ENCODE assay signal across 13 cellular contexts in the genomic region with DNA sequence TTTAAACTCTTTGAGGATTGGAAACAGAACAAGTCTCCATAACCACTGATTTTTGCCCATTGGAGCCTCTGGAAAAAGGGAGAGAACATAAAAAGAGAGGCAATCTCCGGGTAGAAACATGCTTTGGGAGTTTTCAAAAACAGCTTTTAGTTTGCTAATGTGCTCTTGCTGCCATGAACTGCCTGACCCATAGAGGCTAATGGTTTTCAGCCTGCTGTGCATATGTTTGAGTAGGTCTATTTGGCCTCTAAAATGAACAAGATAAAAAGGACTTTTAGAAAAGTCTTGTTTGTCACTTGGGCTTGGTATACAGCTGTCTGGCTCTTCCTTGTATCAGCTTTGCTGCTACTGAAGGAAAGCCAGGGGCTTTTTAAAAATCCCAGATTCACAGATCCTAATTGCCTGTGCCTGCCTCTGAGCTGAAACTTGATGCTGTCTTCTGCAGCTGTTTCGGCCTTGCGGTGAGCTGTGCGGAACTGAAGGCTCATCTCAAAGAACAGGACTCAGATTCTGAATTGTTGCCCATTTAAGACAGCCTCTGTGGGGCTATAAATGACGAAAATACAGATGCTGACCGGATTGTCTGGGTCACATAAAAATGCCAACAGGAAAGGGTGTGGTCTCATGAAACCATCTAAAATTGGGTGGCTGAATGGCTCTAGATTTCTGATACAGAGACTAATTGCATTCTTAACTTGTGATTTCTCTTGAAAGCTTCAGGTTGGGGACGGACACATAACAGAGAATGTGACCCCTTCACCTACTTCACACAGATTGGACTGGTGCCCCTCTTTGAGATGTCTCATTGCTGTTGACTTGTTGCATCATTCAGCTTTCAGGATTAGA. TPM values are rescaled to one million over a fixed set of nuclear protein-coding genes. Genes with fewer than 3 reads are reported as not detected.
DNase-seq lines count a peak whose midpoint lies in the region; ATAC-seq and TF ChIP-seq lines count a peak whose summit lies in the region.
"Had no signal": no experiment of that assay in that cellular context is flagged by ENCODE, and none has a peak within 500 bp of the region (broad histone marks: within the 10 kb centered on the region; RNA-seq: fewer than 3 reads in every experiment).

No MANE protein-coding gene starts in this region.

- intact Hi-C loops in left ventricle myocardium superior (cut with micrococcal nuclease) = no loop called here

- H3K9me2 ChIP-seq in hepatocyte (replicated peaks; ENCODE audit: insufficient read depth) = no peaks in the 10 kb centered on the region

- H3K4me3 ChIP-seq in cardiac muscle cell (no peak overlapping the region), hepatocyte (no peak overlapping the region)
- H3K4me3 ChIP-seq: vagina had no signal

- H3K9me3 ChIP-seq in cardiac muscle cell (ENCODE audit: low read depth) (no peaks in the 10 kb centered on the region), hepatocyte (ENCODE audit: low read depth) (no peaks in the 10 kb centered on the region)
- H3K9me3 ChIP-seq: vagina had no signal

- in situ Hi-C loops in G401 (cut with HindIII; ENCODE audit: low sequenced_read_pairs) = no loop called here

- no peaks in the 10 kb centered on the region for H3K79me2 ChIP-seq in hepatocyte

- H4K20me1 ChIP-seq in hepatocyte (ENCODE audit: insufficient read depth, poor library complexity, severe bottlenecking) = no peaks in the 10 kb centered on the region

- peak overlapping the region; percentile 51 for H3K4me2 ChIP-seq in hepatocyte

- DNase-seq in cardiac muscle cell (ENCODE audit: low read depth in 1 of 2, low spot score in 1 of 2) (peak; percentile 18 to 50), left ventricle myocardium superior (no peak), SK-N-DZ (ENCODE audit: low spot score) (peak; percentile 10), hepatocyte (ENCODE audit: low spot score) (no peak), DMS53 (lab: John Stamatoyannopoulos, UW) (no peak), G401 (ENCODE audit: low spot score) (no peak), superior temporal gyrus (ENCODE audit: extremely low spot score) (no peak)
- DNase-seq: activated T-cell treated with anti-CD3 and anti-CD28 coated beads, Interleukin-2, amount 50 U/mL, for 24 hours; AML-193; NCI-H226; nucleus accumbens had no signal

- H2AFZ ChIP-seq in hepatocyte = no peak overlapping the region

- WGBS in hepatocyte (ENCODE audit: low lambda C conversion rate, missing lambda C conversion rate) = 39% methylated on average over 7 of the region's 7 CpGs

- H3K4me1 ChIP-seq in cardiac muscle cell (ENCODE audit: low read depth) (peaks cover 3% of the 10 kb centered on the region), hepatocyte (ENCODE audit: insufficient read depth) (no peaks in the 10 kb centered on the region)
- H3K4me1 ChIP-seq: vagina had no signal

- H3K27ac ChIP-seq in cardiac muscle cell (no peak overlapping the region), hepatocyte (peak overlapping the region; percentile 48)
- H3K27ac ChIP-seq: vagina had no signal

- H3K36me3 ChIP-seq in cardiac muscle cell = no peaks in the 10 kb centered on the region
- no peaks in the 10 kb centered on the region for H3K36me3 ChIP-seq in hepatocyte (replicated peaks; ENCODE audit: insufficient read depth, low read depth)
- H3K36me3 ChIP-seq: vagina had no signal

- TF ChIP-seq CTCF in cardiac muscle cell (IDR thresholded peaks at IDR 0.05; ENCODE audit: low read depth, low read length) (no peak), hepatocyte (IDR thresholded peaks at IDR 0.05; ENCODE audit: poor library complexity) (no peak)

- no peak for ATAC-seq in left ventricle myocardium superior
- ATAC-seq in GM18909 (IDR thresholded peaks at IDR 0.05; ENCODE audit: poor library complexity, unreplicated experiment) = no peak

- no peaks in the 10 kb centered on the region for H3K27me3 ChIP-seq in cardiac muscle cell
- H3K27me3 ChIP-seq in hepatocyte = no peaks in the 10 kb centered on the region
- H3K27me3 ChIP-seq: vagina had no signal

RNA-seq across cellular contexts. Expression of a gene that starts 18.4 kb away (rescaled TPM):
- total RNA-seq in cardiac muscle cell = 5.4 and 5.6 TPM in 2 replicates
- polyA plus RNA-seq in cardiac muscle cell = 4.4 and 4.5 TPM in 2 replicates
- total RNA-seq in left ventricle myocardium superior = 12.8 TPM
- 4.5 and 4.9 TPM in 2 replicates for polyA plus RNA-seq in SK-N-DZ (2014; cell fraction: cytosol; rRNA removed)
- polyA plus RNA-seq in SK-N-DZ (2014; cell fraction: nucleus; rRNA removed) = 7.2 and 7.8 TPM in 2 replicates
- 4.3 and 5.3 TPM in 2 replicates for total RNA-seq in hepatocyte
- polyA plus RNA-seq in hepatocyte = 2.1 and 2.2 TPM in 2 replicates
- 3.4 and 6.3 TPM in 2 replicates for total RNA-seq in G401 (2014; rRNA removed; shearing (Covaris generic))

RNA-seq across cellular contexts. Expression of a gene that starts 59.6 kb away (rescaled TPM):
- total RNA-seq in cardiac muscle cell = 44.1 and 45.5 TPM in 2 replicates
- polyA plus RNA-seq in cardiac muscle cell = 72.9 and 87.3 TPM in 2 replicates
- total RNA-seq in left ventricle myocardium superior = 78.3 TPM
- 13.5 and 16.3 TPM in 2 replicates for polyA plus RNA-seq in SK-N-DZ (2014; cell fraction: cytosol; rRNA removed)
- 29.3 and 39.9 TPM in 2 replicates for polyA plus RNA-seq in SK-N-DZ (2014; cell fraction: nucleus; rRNA removed)
- total RNA-seq in hepatocyte = 29.8 and 44.0 TPM in 2 replicates
- 86.7 and 89.6 TPM in 2 replicates for polyA plus RNA-seq in hepatocyte
- 5.8 and 8.2 TPM in 2 replicates for total RNA-seq in G401 (2014; rRNA removed; shearing (Covaris generic))

Comparison
In these comparisons a context has a peak if more than half of its experiments do, and no peak if none do; other contexts are left out.
1. DNase-seq: peak in cardiac muscle cell (2 of 2) and SK-N-DZ (single experiment); none in left ventricle myocardium superior (single experiment), hepatocyte (single experiment), DMS53 (single experiment), G401 (single experiment) and superior temporal gyrus (single experiment).